1 cellular context compared by ENCODE assay signal in the genomic region with DNA sequence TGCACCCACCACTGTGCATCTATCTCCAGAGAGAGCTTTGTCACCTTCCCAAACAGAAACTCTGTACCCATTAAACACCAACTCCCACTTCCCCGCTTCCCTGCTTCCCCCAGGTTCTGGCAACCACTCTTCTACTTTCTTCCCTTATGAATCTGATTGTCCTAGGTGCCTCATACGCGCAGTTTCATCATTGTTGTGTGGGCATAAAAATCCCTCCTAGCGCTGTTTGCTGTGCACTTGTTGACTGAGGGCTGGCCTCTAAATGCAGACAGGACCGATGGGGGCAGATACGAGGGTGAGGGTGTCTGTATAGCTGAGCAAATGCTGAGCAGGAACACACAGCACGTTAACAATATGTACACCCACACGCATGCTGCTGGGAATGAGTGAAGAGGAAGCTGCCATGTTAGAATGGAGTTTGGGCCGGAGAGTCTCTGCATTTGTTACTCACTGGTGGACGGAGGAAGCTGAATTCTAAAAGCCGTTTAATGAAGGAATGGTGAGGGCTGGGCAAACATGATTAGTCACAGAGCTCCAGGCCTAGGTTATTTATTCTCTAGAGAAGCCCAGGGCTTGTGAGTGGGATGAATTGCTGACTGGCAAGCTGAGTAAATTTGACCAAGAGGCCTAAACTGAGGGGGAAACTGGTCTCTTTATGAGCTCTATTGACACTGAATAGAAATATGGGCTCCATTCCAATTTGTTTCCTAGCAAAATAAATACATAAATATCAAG.
TF ChIP-seq lines count a peak whose summit lies in the region.

No MANE protein-coding gene starts in this region.

TF ChIP-seq in HepG2, 621 proteins besides CTCF, POLR2A, EP300 and RAD21 (continued from another document and continues in another):
- TF ChIP-seq, protein P1, sequence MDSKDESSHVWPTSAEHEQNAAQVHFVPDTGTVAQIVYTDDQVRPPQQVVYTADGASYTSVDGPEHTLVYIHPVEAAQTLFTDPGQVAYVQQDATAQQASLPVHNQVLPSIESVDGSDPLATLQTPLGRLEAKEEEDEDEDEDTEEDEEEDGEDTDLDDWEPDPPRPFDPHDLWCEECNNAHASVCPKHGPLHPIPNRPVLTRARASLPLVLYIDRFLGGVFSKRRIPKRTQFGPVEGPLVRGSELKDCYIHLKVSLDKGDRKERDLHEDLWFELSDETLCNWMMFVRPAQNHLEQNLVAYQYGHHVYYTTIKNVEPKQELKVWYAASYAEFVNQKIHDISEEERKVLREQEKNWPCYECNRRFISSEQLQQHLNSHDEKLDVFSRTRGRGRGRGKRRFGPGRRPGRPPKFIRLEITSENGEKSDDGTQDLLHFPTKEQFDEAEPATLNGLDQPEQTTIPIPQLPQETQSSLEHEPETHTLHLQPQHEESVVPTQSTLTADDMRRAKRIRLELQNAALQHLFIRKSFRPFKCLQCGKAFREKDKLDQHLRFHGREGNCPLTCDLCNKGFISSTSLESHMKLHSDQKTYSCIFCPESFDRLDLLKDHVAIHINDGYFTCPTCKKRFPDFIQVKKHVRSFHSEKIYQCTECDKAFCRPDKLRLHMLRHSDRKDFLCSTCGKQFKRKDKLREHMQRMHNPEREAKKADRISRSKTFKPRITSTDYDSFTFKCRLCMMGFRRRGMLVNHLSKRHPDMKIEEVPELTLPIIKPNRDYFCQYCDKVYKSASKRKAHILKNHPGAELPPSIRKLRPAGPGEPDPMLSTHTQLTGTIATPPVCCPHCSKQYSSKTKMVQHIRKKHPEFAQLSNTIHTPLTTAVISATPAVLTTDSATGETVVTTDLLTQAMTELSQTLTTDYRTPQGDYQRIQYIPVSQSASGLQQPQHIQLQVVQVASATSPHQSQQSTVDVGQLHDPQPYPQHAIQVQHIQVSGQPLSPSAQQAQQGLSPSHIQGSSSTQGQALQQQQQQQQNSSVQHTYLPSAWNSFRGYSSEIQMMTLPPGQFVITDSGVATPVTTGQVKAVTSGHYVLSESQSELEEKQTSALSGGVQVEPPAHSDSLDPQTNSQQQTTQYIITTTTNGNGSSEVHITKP (CRISPR knock-in tag; IDR thresholded peaks at IDR 0.05; ENCODE audit: low read depth): 0 out of 2 replicates have a peak, but pooled peaks have one; percentile 23
- TF ChIP-seq SATB2 (CRISPR knock-in tag; IDR thresholded peaks at IDR 0.05) (no peak), ETV5 (CRISPR knock-in tag; IDR thresholded peaks at IDR 0.05; ENCODE audit: borderline replicate concordance) (peak; percentile 45; the same call in 1 of the 2 replicates), AHR (CRISPR knock-in tag; IDR thresholded peaks at IDR 0.05) (no peak), GLI4 (CRISPR knock-in tag; IDR thresholded peaks at IDR 0.05; ENCODE audit: borderline replicate concordance) (no peak), STAG1 (CRISPR knock-in tag; IDR thresholded peaks at IDR 0.05) (0 out of 2 replicates have a peak, but pooled peaks have one; percentile 12), REXO4 (CRISPR knock-in tag; IDR thresholded peaks at IDR 0.05; ENCODE audit: borderline replicate concordance) (no peak), ZBTB7A (CRISPR knock-in tag; IDR thresholded peaks at IDR 0.05) (no peak; the same call in 1 of the 2 replicates), ZNF615 (CRISPR knock-in tag; IDR thresholded peaks at IDR 0.05; ENCODE audit: borderline replicate concordance) (no peak), SOX6 (IDR thresholded peaks at IDR 0.05) (no peak), SOX6 (CRISPR knock-in tag; IDR thresholded peaks at IDR 0.05) (peak; percentile 73), ZNF562 (CRISPR knock-in tag; IDR thresholded peaks at IDR 0.05; ENCODE audit: borderline replicate concordance) (no peak), CENPX (CRISPR knock-in tag; IDR thresholded peaks at IDR 0.05) (no peak), TBL1XR1 (IDR thresholded peaks at IDR 0.05; ENCODE audit: borderline replicate concordance, low read length, partially characterized antibody) (no peak)
- TF ChIP-seq, protein P2, sequence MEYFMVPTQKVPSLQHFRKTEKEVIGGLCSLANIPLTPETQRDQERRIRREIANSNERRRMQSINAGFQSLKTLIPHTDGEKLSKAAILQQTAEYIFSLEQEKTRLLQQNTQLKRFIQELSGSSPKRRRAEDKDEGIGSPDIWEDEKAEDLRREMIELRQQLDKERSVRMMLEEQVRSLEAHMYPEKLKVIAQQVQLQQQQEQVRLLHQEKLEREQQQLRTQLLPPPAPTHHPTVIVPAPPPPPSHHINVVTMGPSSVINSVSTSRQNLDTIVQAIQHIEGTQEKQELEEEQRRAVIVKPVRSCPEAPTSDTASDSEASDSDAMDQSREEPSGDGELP (IDR thresholded peaks at IDR 0.05; ENCODE audit: borderline replicate concordance, low read depth): no peak; the same call in 1 of the 2 replicates
- TF ChIP-seq, protein P3, sequence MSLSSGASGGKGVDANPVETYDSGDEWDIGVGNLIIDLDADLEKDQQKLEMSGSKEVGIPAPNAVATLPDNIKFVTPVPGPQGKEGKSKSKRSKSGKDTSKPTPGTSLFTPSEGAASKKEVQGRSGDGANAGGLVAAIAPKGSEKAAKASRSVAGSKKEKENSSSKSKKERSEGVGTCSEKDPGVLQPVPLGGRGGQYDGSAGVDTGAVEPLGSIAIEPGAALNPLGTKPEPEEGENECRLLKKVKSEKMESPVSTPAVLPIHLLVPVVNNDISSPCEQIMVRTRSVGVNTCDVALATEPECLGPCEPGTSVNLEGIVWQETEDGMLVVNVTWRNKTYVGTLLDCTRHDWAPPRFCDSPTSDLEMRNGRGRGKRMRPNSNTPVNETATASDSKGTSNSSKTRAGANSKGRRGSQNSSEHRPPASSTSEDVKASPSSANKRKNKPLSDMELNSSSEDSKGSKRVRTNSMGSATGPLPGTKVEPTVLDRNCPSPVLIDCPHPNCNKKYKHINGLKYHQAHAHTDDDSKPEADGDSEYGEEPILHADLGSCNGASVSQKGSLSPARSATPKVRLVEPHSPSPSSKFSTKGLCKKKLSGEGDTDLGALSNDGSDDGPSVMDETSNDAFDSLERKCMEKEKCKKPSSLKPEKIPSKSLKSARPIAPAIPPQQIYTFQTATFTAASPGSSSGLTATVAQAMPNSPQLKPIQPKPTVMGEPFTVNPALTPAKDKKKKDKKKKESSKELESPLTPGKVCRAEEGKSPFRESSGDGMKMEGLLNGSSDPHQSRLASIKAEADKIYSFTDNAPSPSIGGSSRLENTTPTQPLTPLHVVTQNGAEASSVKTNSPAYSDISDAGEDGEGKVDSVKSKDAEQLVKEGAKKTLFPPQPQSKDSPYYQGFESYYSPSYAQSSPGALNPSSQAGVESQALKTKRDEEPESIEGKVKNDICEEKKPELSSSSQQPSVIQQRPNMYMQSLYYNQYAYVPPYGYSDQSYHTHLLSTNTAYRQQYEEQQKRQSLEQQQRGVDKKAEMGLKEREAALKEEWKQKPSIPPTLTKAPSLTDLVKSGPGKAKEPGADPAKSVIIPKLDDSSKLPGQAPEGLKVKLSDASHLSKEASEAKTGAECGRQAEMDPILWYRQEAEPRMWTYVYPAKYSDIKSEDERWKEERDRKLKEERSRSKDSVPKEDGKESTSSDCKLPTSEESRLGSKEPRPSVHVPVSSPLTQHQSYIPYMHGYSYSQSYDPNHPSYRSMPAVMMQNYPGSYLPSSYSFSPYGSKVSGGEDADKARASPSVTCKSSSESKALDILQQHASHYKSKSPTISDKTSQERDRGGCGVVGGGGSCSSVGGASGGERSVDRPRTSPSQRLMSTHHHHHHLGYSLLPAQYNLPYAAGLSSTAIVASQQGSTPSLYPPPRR (CRISPR knock-in tag; IDR thresholded peaks at IDR 0.05; ENCODE audit: borderline replicate concordance): peak; percentile 63; the same call in 1 of the 2 replicates
- TF ChIP-seq, protein P4, sequence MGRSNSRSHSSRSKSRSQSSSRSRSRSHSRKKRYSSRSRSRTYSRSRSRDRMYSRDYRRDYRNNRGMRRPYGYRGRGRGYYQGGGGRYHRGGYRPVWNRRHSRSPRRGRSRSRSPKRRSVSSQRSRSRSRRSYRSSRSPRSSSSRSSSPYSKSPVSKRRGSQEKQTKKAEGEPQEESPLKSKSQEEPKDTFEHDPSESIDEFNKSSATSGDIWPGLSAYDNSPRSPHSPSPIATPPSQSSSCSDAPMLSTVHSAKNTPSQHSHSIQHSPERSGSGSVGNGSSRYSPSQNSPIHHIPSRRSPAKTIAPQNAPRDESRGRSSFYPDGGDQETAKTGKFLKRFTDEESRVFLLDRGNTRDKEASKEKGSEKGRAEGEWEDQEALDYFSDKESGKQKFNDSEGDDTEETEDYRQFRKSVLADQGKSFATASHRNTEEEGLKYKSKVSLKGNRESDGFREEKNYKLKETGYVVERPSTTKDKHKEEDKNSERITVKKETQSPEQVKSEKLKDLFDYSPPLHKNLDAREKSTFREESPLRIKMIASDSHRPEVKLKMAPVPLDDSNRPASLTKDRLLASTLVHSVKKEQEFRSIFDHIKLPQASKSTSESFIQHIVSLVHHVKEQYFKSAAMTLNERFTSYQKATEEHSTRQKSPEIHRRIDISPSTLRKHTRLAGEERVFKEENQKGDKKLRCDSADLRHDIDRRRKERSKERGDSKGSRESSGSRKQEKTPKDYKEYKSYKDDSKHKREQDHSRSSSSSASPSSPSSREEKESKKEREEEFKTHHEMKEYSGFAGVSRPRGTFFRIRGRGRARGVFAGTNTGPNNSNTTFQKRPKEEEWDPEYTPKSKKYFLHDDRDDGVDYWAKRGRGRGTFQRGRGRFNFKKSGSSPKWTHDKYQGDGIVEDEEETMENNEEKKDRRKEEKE (IDR thresholded peaks at IDR 0.05): no peak
- TF ChIP-seq, protein P5, sequence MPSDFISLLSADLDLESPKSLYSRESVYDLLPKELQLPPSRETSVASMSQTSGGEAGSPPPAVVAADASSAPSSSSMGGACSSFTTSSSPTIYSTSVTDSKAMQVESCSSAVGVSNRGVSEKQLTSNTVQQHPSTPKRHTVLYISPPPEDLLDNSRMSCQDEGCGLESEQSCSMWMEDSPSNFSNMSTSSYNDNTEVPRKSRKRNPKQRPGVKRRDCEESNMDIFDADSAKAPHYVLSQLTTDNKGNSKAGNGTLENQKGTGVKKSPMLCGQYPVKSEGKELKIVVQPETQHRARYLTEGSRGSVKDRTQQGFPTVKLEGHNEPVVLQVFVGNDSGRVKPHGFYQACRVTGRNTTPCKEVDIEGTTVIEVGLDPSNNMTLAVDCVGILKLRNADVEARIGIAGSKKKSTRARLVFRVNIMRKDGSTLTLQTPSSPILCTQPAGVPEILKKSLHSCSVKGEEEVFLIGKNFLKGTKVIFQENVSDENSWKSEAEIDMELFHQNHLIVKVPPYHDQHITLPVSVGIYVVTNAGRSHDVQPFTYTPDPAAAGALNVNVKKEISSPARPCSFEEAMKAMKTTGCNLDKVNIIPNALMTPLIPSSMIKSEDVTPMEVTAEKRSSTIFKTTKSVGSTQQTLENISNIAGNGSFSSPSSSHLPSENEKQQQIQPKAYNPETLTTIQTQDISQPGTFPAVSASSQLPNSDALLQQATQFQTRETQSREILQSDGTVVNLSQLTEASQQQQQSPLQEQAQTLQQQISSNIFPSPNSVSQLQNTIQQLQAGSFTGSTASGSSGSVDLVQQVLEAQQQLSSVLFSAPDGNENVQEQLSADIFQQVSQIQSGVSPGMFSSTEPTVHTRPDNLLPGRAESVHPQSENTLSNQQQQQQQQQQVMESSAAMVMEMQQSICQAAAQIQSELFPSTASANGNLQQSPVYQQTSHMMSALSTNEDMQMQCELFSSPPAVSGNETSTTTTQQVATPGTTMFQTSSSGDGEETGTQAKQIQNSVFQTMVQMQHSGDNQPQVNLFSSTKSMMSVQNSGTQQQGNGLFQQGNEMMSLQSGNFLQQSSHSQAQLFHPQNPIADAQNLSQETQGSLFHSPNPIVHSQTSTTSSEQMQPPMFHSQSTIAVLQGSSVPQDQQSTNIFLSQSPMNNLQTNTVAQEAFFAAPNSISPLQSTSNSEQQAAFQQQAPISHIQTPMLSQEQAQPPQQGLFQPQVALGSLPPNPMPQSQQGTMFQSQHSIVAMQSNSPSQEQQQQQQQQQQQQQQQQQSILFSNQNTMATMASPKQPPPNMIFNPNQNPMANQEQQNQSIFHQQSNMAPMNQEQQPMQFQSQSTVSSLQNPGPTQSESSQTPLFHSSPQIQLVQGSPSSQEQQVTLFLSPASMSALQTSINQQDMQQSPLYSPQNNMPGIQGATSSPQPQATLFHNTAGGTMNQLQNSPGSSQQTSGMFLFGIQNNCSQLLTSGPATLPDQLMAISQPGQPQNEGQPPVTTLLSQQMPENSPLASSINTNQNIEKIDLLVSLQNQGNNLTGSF (CRISPR knock-in tag; IDR thresholded peaks at IDR 0.05): no peak
- TF ChIP-seq, protein P6, sequence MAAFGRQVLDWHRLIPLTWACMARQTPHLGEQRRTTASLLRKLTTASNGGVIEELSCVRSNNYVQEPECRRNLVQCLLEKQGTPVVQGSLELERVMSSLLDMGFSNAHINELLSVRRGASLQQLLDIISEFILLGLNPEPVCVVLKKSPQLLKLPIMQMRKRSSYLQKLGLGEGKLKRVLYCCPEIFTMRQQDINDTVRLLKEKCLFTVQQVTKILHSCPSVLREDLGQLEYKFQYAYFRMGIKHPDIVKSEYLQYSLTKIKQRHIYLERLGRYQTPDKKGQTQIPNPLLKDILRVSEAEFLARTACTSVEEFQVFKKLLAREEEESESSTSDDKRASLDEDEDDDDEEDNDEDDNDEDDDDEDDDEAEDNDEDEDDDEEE (CRISPR knock-in tag; IDR thresholded peaks at IDR 0.05): no peak
- TF ChIP-seq, protein P7, sequence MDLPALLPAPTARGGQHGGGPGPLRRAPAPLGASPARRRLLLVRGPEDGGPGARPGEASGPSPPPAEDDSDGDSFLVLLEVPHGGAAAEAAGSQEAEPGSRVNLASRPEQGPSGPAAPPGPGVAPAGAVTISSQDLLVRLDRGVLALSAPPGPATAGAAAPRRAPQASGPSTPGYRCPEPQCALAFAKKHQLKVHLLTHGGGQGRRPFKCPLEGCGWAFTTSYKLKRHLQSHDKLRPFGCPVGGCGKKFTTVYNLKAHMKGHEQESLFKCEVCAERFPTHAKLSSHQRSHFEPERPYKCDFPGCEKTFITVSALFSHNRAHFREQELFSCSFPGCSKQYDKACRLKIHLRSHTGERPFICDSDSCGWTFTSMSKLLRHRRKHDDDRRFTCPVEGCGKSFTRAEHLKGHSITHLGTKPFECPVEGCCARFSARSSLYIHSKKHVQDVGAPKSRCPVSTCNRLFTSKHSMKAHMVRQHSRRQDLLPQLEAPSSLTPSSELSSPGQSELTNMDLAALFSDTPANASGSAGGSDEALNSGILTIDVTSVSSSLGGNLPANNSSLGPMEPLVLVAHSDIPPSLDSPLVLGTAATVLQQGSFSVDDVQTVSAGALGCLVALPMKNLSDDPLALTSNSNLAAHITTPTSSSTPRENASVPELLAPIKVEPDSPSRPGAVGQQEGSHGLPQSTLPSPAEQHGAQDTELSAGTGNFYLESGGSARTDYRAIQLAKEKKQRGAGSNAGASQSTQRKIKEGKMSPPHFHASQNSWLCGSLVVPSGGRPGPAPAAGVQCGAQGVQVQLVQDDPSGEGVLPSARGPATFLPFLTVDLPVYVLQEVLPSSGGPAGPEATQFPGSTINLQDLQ (CRISPR knock-in tag; IDR thresholded peaks at IDR 0.05): no peak
